In genomic region chr10:48697091-48697490, GRCh38 we compare ENCODE assay signal across 22 cellular contexts. TPM values are rescaled to one million over a fixed set of nuclear protein-coding genes. Genes with fewer than 3 reads are reported as not detected.
"Had no signal": no experiment of that assay in that cellular context is flagged by ENCODE, and none has a peak within 500 bp of the region (broad histone marks: within the 10 kb centered on the region; RNA-seq: fewer than 3 reads in every experiment).

No MANE protein-coding gene starts in this region.

- H3K9me3 Mint-ChIP-seq: immature natural killer cell; naive thymus-derived CD8-positive, alpha-beta T cell had no signal

- H3K36me3 Mint-ChIP-seq: immature natural killer cell; naive thymus-derived CD8-positive, alpha-beta T cell had no signal

- H3K4me1 ChIP-seq: pancreas, suprapubic skin, tibial artery, upper lobe of right lung, vagina had no signal

- ATAC-seq: esophagus mucosa; lower lobe of right lung; naive thymus-derived CD8-positive, alpha-beta T cell; pancreas; stimulated activated naive CD8-positive, alpha-beta T cell treated with anti-CD3 and anti-CD28 coated beads, Interleukin-15, Interleukin-2, amounts not matched to agents 100 U/mL and 50 U/mL, for 24 hours; upper lobe of right lung had no signal

- H3K27me3 ChIP-seq: pancreas, suprapubic skin, tibial artery, upper lobe of right lung, vagina had no signal

- H3K36me3 ChIP-seq: left ventricle myocardium inferior, lower lobe of right lung, pancreas, suprapubic skin, tibial artery, upper lobe of right lung, vagina had no signal

- DNase-seq: effector CD4-positive, alpha-beta T cell; immature natural killer cell; kidney; left cardiac atrium; left ventricle myocardium inferior; lower lobe of right lung; mesendoderm; naive thymus-derived CD8-positive, alpha-beta T cell; nucleus accumbens; pancreas; right cardiac atrium; small intestine; stimulated activated CD4-positive, alpha-beta T cell treated with anti-CD3 and anti-CD28 coated beads, Interleukin-12 subunit alpha, Interleukin-12 subunit beta, amount 100 ng/mL, for 4 hours; stimulated activated naive CD8-positive, alpha-beta T cell treated with anti-CD3 and anti-CD28 coated beads, Interleukin-15, Interleukin-2, amounts not matched to agents 100 U/mL and 50 U/mL, for 24 hours; tibial artery; upper lobe of right lung had no signal

- H3K4me3 ChIP-seq: left ventricle myocardium inferior, lower lobe of right lung, pancreas, suprapubic skin, tibial artery, upper lobe of right lung, vagina had no signal

- H3K27ac ChIP-seq: left ventricle myocardium inferior, lower lobe of right lung, pancreas, suprapubic skin, tibial artery, upper lobe of right lung, vagina had no signal

- H3K9me3 ChIP-seq: left ventricle myocardium inferior, lower lobe of right lung, pancreas, suprapubic skin, tibial artery, upper lobe of right lung, vagina had no signal

- H3K4me3 Mint-ChIP-seq: immature natural killer cell; naive thymus-derived CD8-positive, alpha-beta T cell had no signal

- H3K4me1 Mint-ChIP-seq: immature natural killer cell had no signal

- H3K27ac Mint-ChIP-seq: immature natural killer cell; naive thymus-derived CD8-positive, alpha-beta T cell; progenitor cell of endocrine pancreas had no signal

RNA-seq across cellular contexts. Expression of gene WDFY4, which starts 12.4 kb away (rescaled TPM):
- total RNA-seq: fibroblast of villous mesenchyme had no signal
- polyA plus RNA-seq: neural cell had no signal
